Comparison of ENCODE assay signal across 20 cellular contexts in genomic region chr11:114606802-114607075, GRCh38. TPM values are rescaled to one million over a fixed set of nuclear protein-coding genes. Genes with fewer than 3 reads are reported as not detected.
"Had no signal": no experiment of that assay in that cellular context is flagged by ENCODE, and none has a peak within 500 bp of the region (broad histone marks: within the 10 kb centered on the region; RNA-seq: fewer than 3 reads in every experiment).

No MANE protein-coding gene starts in this region.

RNA-seq across cellular contexts. Expression of gene NXPE4, which starts 11.2 kb away (rescaled TPM):
- total RNA-seq: kidney epithelial cell; left cardiac atrium; left lobe of liver; left lung; left ventricle myocardium inferior; left ventricle myocardium superior; liver; lower leg skin; lower lobe of right lung; lung; lung microvascular endothelial cell; mammary epithelial cell; mesenteric fat pad; mesothelial cell of epicardium; mononuclear cell; mucosa of gallbladder; myocyte; naive thymus-derived CD4-positive, alpha-beta T cell had no signal
- polyA plus RNA-seq: immature natural killer cell; keratinocyte; liver; lung; mammary epithelial cell; naive thymus-derived CD4-positive, alpha-beta T cell had no signal

RNA-seq across cellular contexts. Expression of gene NXPE1, which starts 47.1 kb away (rescaled TPM):
- total RNA-seq: kidney epithelial cell; left cardiac atrium; left lobe of liver; left lung; left ventricle myocardium inferior; left ventricle myocardium superior; liver; lower leg skin; lower lobe of right lung; lung; lung microvascular endothelial cell; mammary epithelial cell; mesenteric fat pad; mesothelial cell of epicardium; mononuclear cell; mucosa of gallbladder; myocyte; naive thymus-derived CD4-positive, alpha-beta T cell had no signal
- polyA plus RNA-seq: immature natural killer cell; keratinocyte; liver; lung; mammary epithelial cell; naive thymus-derived CD4-positive, alpha-beta T cell had no signal
